9 cellular contexts compared by ENCODE assay signal in genomic region chr17:20157078-20157360, GRCh38.
A peak's percentile ranks its signal among the peaks of the same experiment; 100 is the strongest.
DNase-seq lines count a peak whose midpoint lies in the region; ATAC-seq and TF ChIP-seq lines count a peak whose summit lies in the region.
"Had no signal": no experiment of that assay in that cellular context is flagged by ENCODE, and none has a peak within 500 bp of the region (broad histone marks: within the 10 kb centered on the region; RNA-seq: fewer than 3 reads in every experiment).

No MANE protein-coding gene starts in this region.

- peaks cover 0 to 20% (median 16%) of the 10 kb centered on the region in 4 donors for H3K4me1 ChIP-seq in sigmoid colon
- H3K4me1 ChIP-seq in BE2C: no peaks in the 10 kb centered on the region

- H3K36me3 ChIP-seq in WERI-Rb-1 (peaks cover 5% of the 10 kb centered on the region; the same call in 1 of the 2 replicates), sigmoid colon (no peaks in the 10 kb centered on the region), BE2C (no peaks in the 10 kb centered on the region)

- H3K9me3 ChIP-seq in WERI-Rb-1 (ENCODE audit: severe bottlenecking): no peaks in the 10 kb centered on the region
- H3K9me3 ChIP-seq in sigmoid colon: no peaks in the 10 kb centered on the region
- H3K9me3 ChIP-seq in BE2C: no peaks in the 10 kb centered on the region

- in situ Hi-C loops in G401 (cut with HindIII; ENCODE audit: low sequenced_read_pairs): no loop called here

- H3K36me3 Mint-ChIP-seq in stimulated activated effector memory CD8-positive, alpha-beta T cell treated with anti-CD3 and anti-CD28 coated beads, Interleukin-12 subunit alpha, Interleukin-12 subunit beta, amount 100 ng/mL, for 72 hours: peaks cover 5% of the 10 kb centered on the region

- H3K27ac Mint-ChIP-seq in stimulated activated effector memory CD8-positive, alpha-beta T cell treated with anti-CD3 and anti-CD28 coated beads, Interleukin-12 subunit alpha, Interleukin-12 subunit beta, amount 100 ng/mL, for 72 hours: no peak overlapping the region

- no peak overlapping the region for H3K27ac ChIP-seq in WERI-Rb-1
- no peak overlapping the region for H3K27ac ChIP-seq in sigmoid colon

- TF ChIP-seq EP300 in sigmoid colon (IDR thresholded peaks at IDR 0.05): no peak

- H3K4me3 ChIP-seq in GM12865 (ENCODE audit: low read depth, low read length) (peak overlapping the region; percentile 82), WERI-Rb-1 (ENCODE audit: low read depth, low read length) (peak overlapping the region; percentile 74), fibroblast of pulmonary artery (replicated peaks; ENCODE audit: low read depth, low read length) (peak overlapping the region; percentile 55), sigmoid colon (peak overlapping the region in 3 of 4 donors; percentile 56 to 78 (median 66)), BE2C (ENCODE audit: low read depth, low read length) (no peak overlapping the region)

- peaks cover 10% of the 10 kb centered on the region for H3K4me1 Mint-ChIP-seq in stimulated activated effector memory CD8-positive, alpha-beta T cell treated with anti-CD3 and anti-CD28 coated beads, Interleukin-12 subunit alpha, Interleukin-12 subunit beta, amount 100 ng/mL, for 72 hours

- H3K4me3 Mint-ChIP-seq in stimulated activated effector memory CD8-positive, alpha-beta T cell treated with anti-CD3 and anti-CD28 coated beads, Interleukin-12 subunit alpha, Interleukin-12 subunit beta, amount 100 ng/mL, for 72 hours: no peak overlapping the region

- WGBS in sigmoid colon, 2 donors: 19 to 68% methylated on average over 12 of the region's 12 CpGs

- H3K9me3 Mint-ChIP-seq in stimulated activated effector memory CD8-positive, alpha-beta T cell treated with anti-CD3 and anti-CD28 coated beads, Interleukin-12 subunit alpha, Interleukin-12 subunit beta, amount 100 ng/mL, for 72 hours: no peaks in the 10 kb centered on the region

- ATAC-seq in stimulated activated effector memory CD8-positive, alpha-beta T cell treated with anti-CD3 and anti-CD28 coated beads, Interleukin-12 subunit alpha, Interleukin-12 subunit beta, amount 100 ng/mL, for 72 hours: no peak

- TF ChIP-seq CTCF in GM12865 (IDR thresholded peaks at IDR 0.05; ENCODE audit: insufficient read depth, low read depth, low read length, missing control alignments) (no peak), WERI-Rb-1 (IDR thresholded peaks at IDR 0.05; ENCODE audit: low read depth, low read length) (no peak), fibroblast of pulmonary artery (IDR thresholded peaks at IDR 0.05; ENCODE audit: low read length, missing control alignments) (no peak), sigmoid colon (IDR thresholded peaks at IDR 0.05) (no peak), BE2C (IDR thresholded peaks at IDR 0.05; ENCODE audit: low read depth, low read length) (no peak)

- DNase-seq in GM12865 (ENCODE audit: low read depth) (no peak), WERI-Rb-1 (no peak), fibroblast of pulmonary artery (ENCODE audit: low read depth) (no peak), sigmoid colon (no peak), G401 (ENCODE audit: low spot score) (no peak), AG08395 (ENCODE audit: low spot score) (no peak), BE2C (no peak)
- DNase-seq in stimulated activated effector memory CD8-positive, alpha-beta T cell treated with anti-CD3 and anti-CD28 coated beads, Interleukin-12 subunit alpha, Interleukin-12 subunit beta, amount 100 ng/mL, for 72 hours (ENCODE audit: low spot score in 2 of 2): no peak
- DNase-seq: cortex of kidney had no signal

- no peak for TF ChIP-seq POLR2A in sigmoid colon (IDR thresholded peaks at IDR 0.05)

- intact Hi-C loops in sigmoid colon (cut with DNase I): no loop called here

- no peaks in the 10 kb centered on the region for H3K27me3 ChIP-seq in WERI-Rb-1 (ENCODE audit: insufficient read depth, low read depth, severe bottlenecking)
- no peaks in the 10 kb centered on the region for H3K27me3 ChIP-seq in sigmoid colon
- peaks cover 15% of the 10 kb centered on the region for H3K27me3 ChIP-seq in BE2C
